15 cellular contexts compared by ENCODE assay signal in the genomic region with DNA sequence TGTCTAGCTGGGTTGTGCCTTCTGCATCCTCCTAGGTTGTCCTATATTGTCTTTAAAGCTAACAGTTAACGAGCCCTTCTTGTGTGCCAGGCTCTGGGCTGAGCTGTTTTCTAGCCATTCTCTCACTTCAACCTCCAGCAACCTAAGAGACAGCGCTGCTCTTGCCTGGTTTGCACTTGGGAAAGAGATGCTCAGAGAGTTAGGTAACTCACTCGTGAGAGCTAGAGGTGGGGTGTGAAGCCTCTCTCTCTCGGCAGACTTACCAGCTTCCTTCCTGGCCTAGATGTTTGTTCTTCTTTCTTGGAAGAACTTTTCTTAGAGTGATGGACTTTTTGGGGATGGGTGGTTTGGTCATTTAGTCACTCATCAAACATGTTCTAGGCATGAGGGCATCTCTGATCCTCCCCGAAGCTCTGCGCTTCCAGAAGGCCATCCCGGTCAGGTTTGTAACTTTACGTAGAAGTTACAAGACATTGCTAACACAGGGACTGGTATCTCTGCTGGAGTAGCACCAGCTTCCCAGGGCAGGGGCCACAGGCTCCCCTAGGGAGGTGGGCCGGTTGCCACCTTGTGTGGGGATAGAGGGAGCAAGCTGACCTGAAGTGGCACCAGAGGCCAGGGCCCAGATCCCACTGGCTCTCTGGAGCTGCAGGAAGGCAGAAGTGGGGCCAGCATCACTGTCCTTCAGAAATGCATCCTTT. TPM values are rescaled to one million over a fixed set of nuclear protein-coding genes. Genes with fewer than 3 reads are reported as not detected.
DNase-seq lines count a peak whose midpoint lies in the region; ATAC-seq and TF ChIP-seq lines count a peak whose summit lies in the region.
"Had no signal": no experiment of that assay in that cellular context is flagged by ENCODE, and none has a peak within 500 bp of the region (broad histone marks: within the 10 kb centered on the region; RNA-seq: fewer than 3 reads in every experiment).

No MANE protein-coding gene starts in this region.

- H3K9me3 Mint-ChIP-seq in natural killer cell treated with Interleukin-12 subunit alpha and Interleukin-12 subunit beta and Interleukin-15 and Interleukin-18, amount 100 ng/mL, for 72 hours: no peaks in the 10 kb centered on the region
- H3K9me3 Mint-ChIP-seq: activated naive CD4-positive, alpha-beta T cell treated with anti-CD3 and anti-CD28 coated beads for 36 hours had no signal

- peak; percentile 65 for DNase-seq in cardiac septum (ENCODE audit: low spot score)
- DNase-seq in Right ventricle myocardium inferior (ENCODE audit: missing footprints): no peak
- peak in 1 of 10 donors; percentile 36 for DNase-seq in dorsolateral prefrontal cortex
- DNase-seq in natural killer cell treated with Interleukin-12 subunit alpha and Interleukin-12 subunit beta and Interleukin-15 and Interleukin-18, amount 100 ng/mL, for 72 hours (ENCODE audit: low spot score): no peak
- DNase-seq in iPS-NIHi11 (ENCODE audit: low spot score): no peak
- DNase-seq in DMS53 treated with DMSO at 0.1 percent for 48 hours (lab: John Stamatoyannopoulos, UW; ENCODE audit: unreplicated experiment): no peak
- DNase-seq in DMS79 treated with DMSO at 0.1 percent for 48 hours (lab: John Stamatoyannopoulos, UW): no peak
- DNase-seq: activated CD4-positive, CD25-positive, alpha-beta regulatory T cell; activated naive CD4-positive, alpha-beta T cell treated with anti-CD3 and anti-CD28 coated beads for 36 hours; dermis blood vessel endothelial cell; NCI-H1092 treated with DMSO at 0.1 percent for 48 hours; NCI-H524 treated with DMSO at 0.1 percent for 48 hours; SHP77 treated with DMSO at 0.1 percent for 48 hours had no signal

- TF ChIP-seq CTCF in dorsolateral prefrontal cortex (IDR thresholded peaks at IDR 0.05 in 54 of 56, conservative IDR thresholded peaks at IDR 0.05 in 2 of 56; ENCODE audit: low read depth in 1 of 56, partially characterized antibody in 56 of 56): no peak

- H3K27ac ChIP-seq in dorsolateral prefrontal cortex: peak overlapping the region in 54 of 59 donors; percentile 22 to 89 (median 77)
- H3K27ac ChIP-seq: parathyroid adenoma had no signal

- peaks cover 0 to 2% of the 10 kb centered on the region in 2 donors for H3K27me3 Mint-ChIP-seq in natural killer cell treated with Interleukin-12 subunit alpha and Interleukin-12 subunit beta and Interleukin-15 and Interleukin-18, amount 100 ng/mL, for 72 hours

- ATAC-seq in Right ventricle myocardium inferior: no peak
- ATAC-seq in natural killer cell treated with Interleukin-12 subunit alpha and Interleukin-12 subunit beta and Interleukin-15 and Interleukin-18, amount 100 ng/mL, for 72 hours: peak; percentile 65 to 79
- ATAC-seq in HG03460 (IDR thresholded peaks at IDR 0.05; ENCODE audit: unreplicated experiment): no peak

- intact Hi-C loops in cardiac septum (cut with DNase I) (no loop called here), Right ventricle myocardium inferior (cut with DNase I) (no loop called here), dorsolateral prefrontal cortex (cut with DNase I) (no loop called here)

- no peaks in the 10 kb centered on the region for H3K36me3 Mint-ChIP-seq in natural killer cell treated with Interleukin-12 subunit alpha and Interleukin-12 subunit beta and Interleukin-15 and Interleukin-18, amount 100 ng/mL, for 72 hours

- H3K27me3 ChIP-seq in dorsolateral prefrontal cortex: no peaks in the 10 kb centered on the region

- peak overlapping the region; percentile 55 for H3K4me3 Mint-ChIP-seq in natural killer cell treated with Interleukin-12 subunit alpha and Interleukin-12 subunit beta and Interleukin-15 and Interleukin-18, amount 100 ng/mL, for 72 hours
- H3K4me3 Mint-ChIP-seq: activated naive CD4-positive, alpha-beta T cell treated with anti-CD3 and anti-CD28 coated beads for 36 hours had no signal

- H3K4me3 ChIP-seq in dorsolateral prefrontal cortex: no peak overlapping the region

- H3K27ac Mint-ChIP-seq in natural killer cell treated with Interleukin-12 subunit alpha and Interleukin-12 subunit beta and Interleukin-15 and Interleukin-18, amount 100 ng/mL, for 72 hours: peak overlapping the region; percentile 68 to 77
- H3K27ac Mint-ChIP-seq: activated naive CD4-positive, alpha-beta T cell treated with anti-CD3 and anti-CD28 coated beads for 36 hours had no signal

- peaks cover 14 to 35% of the 10 kb centered on the region in 2 donors for H3K4me1 Mint-ChIP-seq in natural killer cell treated with Interleukin-12 subunit alpha and Interleukin-12 subunit beta and Interleukin-15 and Interleukin-18, amount 100 ng/mL, for 72 hours (ENCODE audit: low read depth in 2 of 2)

RNA-seq across cellular contexts. Expression of a gene that starts 14.3 kb away (rescaled TPM):
- 6.9 TPM for total RNA-seq in cardiac septum
- total RNA-seq in Right ventricle myocardium inferior: 11.8 TPM
- 100 to 1,000 TPM in 10 of 120 experiments, 10 to 100 TPM in 109, 1 to 10 TPM in 1; 8.7 to 188 (median 44.2) TPM for total RNA-seq in dorsolateral prefrontal cortex
- 1 to 10 TPM; 1.2 to 1.4 TPM for total RNA-seq in natural killer cell treated with Interleukin-12 subunit alpha and Interleukin-12 subunit beta and Interleukin-15 and Interleukin-18, amount 100 ng/mL, for 72 hours

RNA-seq across cellular contexts. Expression of a gene that starts 48.9 kb away (rescaled TPM):
- total RNA-seq in cardiac septum: 0.13 TPM
- total RNA-seq in Right ventricle myocardium inferior: 0.19 TPM
- 1 to 10 TPM in 27 of 120 experiments, under 1 TPM in 86, not detected in 7; 0.20 to 2.4 (median 0.75) TPM for total RNA-seq in dorsolateral prefrontal cortex
- total RNA-seq in natural killer cell treated with Interleukin-12 subunit alpha and Interleukin-12 subunit beta and Interleukin-15 and Interleukin-18, amount 100 ng/mL, for 72 hours: not detected
- total RNA-seq: activated naive CD4-positive, alpha-beta T cell treated with anti-CD3 and anti-CD28 coated beads for 36 hours had no signal

Comparison
In these comparisons a context has a peak if more than half of its experiments do, and no peak if none do; other contexts are left out.
1. ATAC-seq: peak in natural killer cell treated with Interleukin-12 subunit alpha and Interleukin-12 subunit beta and Interleukin-15 and Interleukin-18, amount 100 ng/mL, for 72 hours (2 of 2); none in Right ventricle myocardium inferior (single experiment) and HG03460 (single experiment).